ENCODE assay signal across 25 cellular contexts in genomic region chr7:21763818-21764217, GRCh38.
"Had no signal": no experiment of that assay in that cellular context is flagged by ENCODE, and none has a peak within 500 bp of the region (broad histone marks: within the 10 kb centered on the region; RNA-seq: fewer than 3 reads in every experiment).

No MANE protein-coding gene starts in this region.

- ATAC-seq: K562, Panc1 had no signal

- H3K9me3 Mint-ChIP-seq: activated CD4-positive, alpha-beta T cell treated with anti-CD3 and anti-CD28 coated beads, Interleukin-2, amount 10 ng/mL, durations not matched to agents 24 days and 14 days; activated naive CD4-positive, alpha-beta T cell treated with anti-CD3 and anti-CD28 coated beads, Interleukin-2, amount 50 U/mL, for 24 hours had no signal

- H3K4me3 Mint-ChIP-seq: activated CD4-positive, alpha-beta T cell treated with anti-CD3 and anti-CD28 coated beads, Interleukin-2, amount 10 ng/mL, durations not matched to agents 24 days and 14 days; activated naive CD4-positive, alpha-beta T cell treated with anti-CD3 and anti-CD28 coated beads, Interleukin-2, amount 50 U/mL, for 24 hours had no signal

- H3K36me3 Mint-ChIP-seq: activated naive CD4-positive, alpha-beta T cell treated with anti-CD3 and anti-CD28 coated beads, Interleukin-2, amount 50 U/mL, for 24 hours had no signal

- H3K27me3 Mint-ChIP-seq: activated naive CD4-positive, alpha-beta T cell treated with anti-CD3 and anti-CD28 coated beads, Interleukin-2, amount 50 U/mL, for 24 hours had no signal

- H3K27ac Mint-ChIP-seq: activated CD4-positive, alpha-beta T cell treated with anti-CD3 and anti-CD28 coated beads, Interleukin-2, amount 10 ng/mL, durations not matched to agents 24 days and 14 days; activated naive CD4-positive, alpha-beta T cell treated with anti-CD3 and anti-CD28 coated beads, Interleukin-2, amount 50 U/mL, for 24 hours had no signal

- DNase-seq: activated CD4-positive, alpha-beta T cell treated with anti-CD3 and anti-CD28 coated beads, Interleukin-2, amount 10 ng/mL, durations not matched to agents 24 days and 14 days; activated CD4-positive, alpha-beta T cell treated with anti-CD3 and anti-CD28 coated beads, Interleukin-2, amount 50 U/mL, for 48 hours; activated CD4-positive, CD25-positive, alpha-beta regulatory T cell; activated effector memory CD4-positive, alpha-beta T cell treated with Interleukin-2 at 50 U/mL for 16 hours; activated naive CD4-positive, alpha-beta T cell; activated T-cell treated with anti-CD3 and anti-CD28 coated beads for 4 hours; aorta; caudate nucleus; Kasumi-1; NCI-H1048; NCI-H146; NCI-H187 treated with DMSO at 0.1 percent for 48 hours; NCI-H2081 treated with DMSO at 0.1 percent for 48 hours; NCI-H2171 treated with DMSO at 0.1 percent for 48 hours; NCI-H226; NCI-H526; NCI-H82; NK-92 treated with Interleukin-12 subunit alpha and Interleukin-12 subunit beta, amount 100 ng/mL, for 24 hours; OCI-M1; Right ventricle myocardium superior; SJCRH30; SK-N-SH had no signal
